24 cellular contexts compared by ENCODE assay signal in genomic region chr9:125969868-125970267, GRCh38.
"Had no signal": no experiment of that assay in that cellular context is flagged by ENCODE, and none has a peak within 500 bp of the region (broad histone marks: within the 10 kb centered on the region; RNA-seq: fewer than 3 reads in every experiment).

No MANE protein-coding gene starts in this region.

- H3K27ac ChIP-seq: adrenal gland, colonic mucosa, esophagus squamous epithelium, gastroesophageal sphincter, heart left ventricle, left lung, thoracic aorta, vagina, VCaP had no signal

- H3K36me3 ChIP-seq: colonic mucosa, thoracic aorta had no signal

- H3K9me3 ChIP-seq: adrenal gland, colonic mucosa, esophagus squamous epithelium, gastroesophageal sphincter, left lung, thoracic aorta, vagina had no signal

- H3K27ac Mint-ChIP-seq: activated naive CD8-positive, alpha-beta T cell; activated T-cell treated with anti-CD3 and anti-CD28 coated beads, Interleukin-2, amount 50 U/mL, for 24 hours; activated T-helper 17 cell treated with anti-CD3 and anti-CD28 coated beads, Interleukin-2, amount 50 U/mL, for 72 hours; nephron; type B pancreatic cell had no signal

- ATAC-seq: activated T-helper 17 cell treated with anti-CD3 and anti-CD28 coated beads, Interleukin-2, amount 50 U/mL, for 72 hours; gastroesophageal sphincter; heart left ventricle; left lung; sciatic nerve had no signal

- H3K36me3 Mint-ChIP-seq: activated naive CD8-positive, alpha-beta T cell had no signal

- H3K27me3 Mint-ChIP-seq: activated naive CD8-positive, alpha-beta T cell; activated T-cell treated with anti-CD3 and anti-CD28 coated beads, Interleukin-2, amount 50 U/mL, for 24 hours; activated T-helper 17 cell treated with anti-CD3 and anti-CD28 coated beads, Interleukin-2, amount 50 U/mL, for 72 hours; type B pancreatic cell had no signal

- H3K9me3 Mint-ChIP-seq: activated T-helper 17 cell treated with anti-CD3 and anti-CD28 coated beads, Interleukin-2, amount 50 U/mL, for 72 hours; type B pancreatic cell had no signal

- H3K4me3 Mint-ChIP-seq: activated naive CD8-positive, alpha-beta T cell; activated T-cell treated with anti-CD3 and anti-CD28 coated beads, Interleukin-2, amount 50 U/mL, for 24 hours; activated T-helper 17 cell treated with anti-CD3 and anti-CD28 coated beads, Interleukin-2, amount 50 U/mL, for 72 hours; nephron; type B pancreatic cell had no signal

- DNase-seq: activated CD4-positive, alpha-beta T cell treated with anti-CD3 and anti-CD28 coated beads for 1 hour; activated CD8-positive, alpha-beta memory T cell treated with anti-CD3 and anti-CD28 coated beads for 24 hours; activated CD8-positive, alpha-beta memory T cell treated with anti-CD3 and anti-CD28 coated beads, Interleukin-2, amount 50 U/mL, for 4 hours; activated T-cell treated with anti-CD3 and anti-CD28 coated beads, Interleukin-2, amount 50 U/mL, for 24 hours; colonic mucosa; esophagus squamous epithelium; heart left ventricle; islet precursor cell; left lung; small intestine; stimulated activated CD4-positive, alpha-beta T cell treated with anti-CD3 and anti-CD28 coated beads, Interleukin-15, amount 100 ng/mL, for 24 hours; stimulated activated CD4-positive, alpha-beta T cell treated with anti-CD3 and anti-CD28 coated beads, Interleukin-2, amount 100 ng/mL, for 48 hours; stimulated activated CD8-positive, alpha-beta memory T cell treated with anti-CD3 and anti-CD28 coated beads, Interleukin-4, amount 100 ng/mL, for 48 hours; stimulated activated naive CD4-positive, alpha-beta T cell treated with Interleukin-2 at 50 U/mL for 16 hours had no signal

- H3K4me3 ChIP-seq: adrenal gland, colonic mucosa, esophagus squamous epithelium, gastroesophageal sphincter, heart left ventricle, left lung, thoracic aorta, vagina had no signal

- H3K4me1 ChIP-seq: adrenal gland, colonic mucosa, heart left ventricle, left lung, vagina had no signal

- H3K27me3 ChIP-seq: adrenal gland, colonic mucosa, esophagus squamous epithelium, gastroesophageal sphincter, heart left ventricle, left lung, vagina had no signal
